In the genomic region with DNA sequence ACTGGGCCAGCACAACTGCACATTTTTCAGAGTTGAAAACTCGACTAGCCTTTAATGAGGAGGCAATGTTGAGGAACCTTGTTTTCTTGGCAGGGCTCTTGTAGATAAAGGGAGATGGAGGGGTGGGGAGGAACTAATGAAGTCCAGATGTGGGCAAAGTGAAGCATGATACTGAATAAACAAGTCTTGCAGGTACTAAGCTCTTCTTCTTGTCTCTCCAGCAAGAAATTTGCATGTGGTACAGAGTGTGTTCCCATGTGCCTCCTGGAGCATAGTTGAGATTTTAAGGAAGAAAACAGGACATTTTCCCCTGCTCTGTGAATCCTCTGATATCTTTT, we compare ENCODE assay signal across 2 cellular contexts.
TF ChIP-seq lines count a peak whose summit lies in the region.

No MANE protein-coding gene starts in this region.

TF ChIP-seq in HEK293, 187 proteins besides CTCF, POLR2A, EP300 and RAD21 (continued from another document and continues in another):
- no peak for TF ChIP-seq ZNF148 (tag by site-specific recombination; IDR thresholded peaks at IDR 0.05; ENCODE audit: borderline replicate concordance)
- no peak for TF ChIP-seq ZBTB20 (tag by site-specific recombination; IDR thresholded peaks at IDR 0.05)
- no peak for TF ChIP-seq ZNF391 (tag by site-specific recombination; IDR thresholded peaks at IDR 0.05; ENCODE audit: borderline replicate concordance, low read depth)
- TF ChIP-seq ZNF549 (tag by site-specific recombination; IDR thresholded peaks at IDR 0.05) = no peak
- TF ChIP-seq ZSCAN30 (tag by site-specific recombination; IDR thresholded peaks at IDR 0.05) = 0 out of 2 replicates have a peak, but pooled peaks have one; percentile 51
- TF ChIP-seq, protein P1, sequence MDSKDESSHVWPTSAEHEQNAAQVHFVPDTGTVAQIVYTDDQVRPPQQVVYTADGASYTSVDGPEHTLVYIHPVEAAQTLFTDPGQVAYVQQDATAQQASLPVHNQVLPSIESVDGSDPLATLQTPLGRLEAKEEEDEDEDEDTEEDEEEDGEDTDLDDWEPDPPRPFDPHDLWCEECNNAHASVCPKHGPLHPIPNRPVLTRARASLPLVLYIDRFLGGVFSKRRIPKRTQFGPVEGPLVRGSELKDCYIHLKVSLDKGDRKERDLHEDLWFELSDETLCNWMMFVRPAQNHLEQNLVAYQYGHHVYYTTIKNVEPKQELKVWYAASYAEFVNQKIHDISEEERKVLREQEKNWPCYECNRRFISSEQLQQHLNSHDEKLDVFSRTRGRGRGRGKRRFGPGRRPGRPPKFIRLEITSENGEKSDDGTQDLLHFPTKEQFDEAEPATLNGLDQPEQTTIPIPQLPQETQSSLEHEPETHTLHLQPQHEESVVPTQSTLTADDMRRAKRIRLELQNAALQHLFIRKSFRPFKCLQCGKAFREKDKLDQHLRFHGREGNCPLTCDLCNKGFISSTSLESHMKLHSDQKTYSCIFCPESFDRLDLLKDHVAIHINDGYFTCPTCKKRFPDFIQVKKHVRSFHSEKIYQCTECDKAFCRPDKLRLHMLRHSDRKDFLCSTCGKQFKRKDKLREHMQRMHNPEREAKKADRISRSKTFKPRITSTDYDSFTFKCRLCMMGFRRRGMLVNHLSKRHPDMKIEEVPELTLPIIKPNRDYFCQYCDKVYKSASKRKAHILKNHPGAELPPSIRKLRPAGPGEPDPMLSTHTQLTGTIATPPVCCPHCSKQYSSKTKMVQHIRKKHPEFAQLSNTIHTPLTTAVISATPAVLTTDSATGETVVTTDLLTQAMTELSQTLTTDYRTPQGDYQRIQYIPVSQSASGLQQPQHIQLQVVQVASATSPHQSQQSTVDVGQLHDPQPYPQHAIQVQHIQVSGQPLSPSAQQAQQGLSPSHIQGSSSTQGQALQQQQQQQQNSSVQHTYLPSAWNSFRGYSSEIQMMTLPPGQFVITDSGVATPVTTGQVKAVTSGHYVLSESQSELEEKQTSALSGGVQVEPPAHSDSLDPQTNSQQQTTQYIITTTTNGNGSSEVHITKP (tag by site-specific recombination; IDR thresholded peaks at IDR 0.05) = peak; percentile 41; the same call in 1 of the 2 replicates
- TF ChIP-seq PRDM6 (tag by site-specific recombination; IDR thresholded peaks at IDR 0.05) = peak; percentile 18; the same call in 1 of the 2 replicates
- no peak for TF ChIP-seq ZNF248 (tag by site-specific recombination; IDR thresholded peaks at IDR 0.05)
- no peak for TF ChIP-seq ZNF394 (tag by site-specific recombination; IDR thresholded peaks at IDR 0.05; ENCODE audit: borderline replicate concordance)
- TF ChIP-seq ZNF350 (tag by site-specific recombination; IDR thresholded peaks at IDR 0.05) = no peak
- TF ChIP-seq ZNF776 (tag by site-specific recombination; IDR thresholded peaks at IDR 0.05; ENCODE audit: borderline replicate concordance) = no peak
- no peak for TF ChIP-seq ZNF548 (tag by site-specific recombination; IDR thresholded peaks at IDR 0.05)
- TF ChIP-seq ZNF791 (tag by site-specific recombination; IDR thresholded peaks at IDR 0.05) = no peak
- TF ChIP-seq, protein P2, sequence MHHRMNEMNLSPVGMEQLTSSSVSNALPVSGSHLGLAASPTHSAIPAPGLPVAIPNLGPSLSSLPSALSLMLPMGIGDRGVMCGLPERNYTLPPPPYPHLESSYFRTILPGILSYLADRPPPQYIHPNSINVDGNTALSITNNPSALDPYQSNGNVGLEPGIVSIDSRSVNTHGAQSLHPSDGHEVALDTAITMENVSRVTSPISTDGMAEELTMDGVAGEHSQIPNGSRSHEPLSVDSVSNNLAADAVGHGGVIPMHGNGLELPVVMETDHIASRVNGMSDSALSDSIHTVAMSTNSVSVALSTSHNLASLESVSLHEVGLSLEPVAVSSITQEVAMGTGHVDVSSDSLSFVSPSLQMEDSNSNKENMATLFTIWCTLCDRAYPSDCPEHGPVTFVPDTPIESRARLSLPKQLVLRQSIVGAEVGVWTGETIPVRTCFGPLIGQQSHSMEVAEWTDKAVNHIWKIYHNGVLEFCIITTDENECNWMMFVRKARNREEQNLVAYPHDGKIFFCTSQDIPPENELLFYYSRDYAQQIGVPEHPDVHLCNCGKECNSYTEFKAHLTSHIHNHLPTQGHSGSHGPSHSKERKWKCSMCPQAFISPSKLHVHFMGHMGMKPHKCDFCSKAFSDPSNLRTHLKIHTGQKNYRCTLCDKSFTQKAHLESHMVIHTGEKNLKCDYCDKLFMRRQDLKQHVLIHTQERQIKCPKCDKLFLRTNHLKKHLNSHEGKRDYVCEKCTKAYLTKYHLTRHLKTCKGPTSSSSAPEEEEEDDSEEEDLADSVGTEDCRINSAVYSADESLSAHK (tag by site-specific recombination; IDR thresholded peaks at IDR 0.05) = 0 out of 2 replicates have a peak, but pooled peaks have one; percentile 40

TF ChIP-seq in GM12878, 131 proteins besides CTCF, POLR2A, EP300 and RAD21 (continued from another document):
- TF ChIP-seq ZNF592 (IDR thresholded peaks at IDR 0.05) (no peak), ZBTB11 (CRISPR knock-in tag; IDR thresholded peaks at IDR 0.05) (no peak)
TF ChIP-seq in GM12878: peak in this region for 1.
